In the genomic region with DNA sequence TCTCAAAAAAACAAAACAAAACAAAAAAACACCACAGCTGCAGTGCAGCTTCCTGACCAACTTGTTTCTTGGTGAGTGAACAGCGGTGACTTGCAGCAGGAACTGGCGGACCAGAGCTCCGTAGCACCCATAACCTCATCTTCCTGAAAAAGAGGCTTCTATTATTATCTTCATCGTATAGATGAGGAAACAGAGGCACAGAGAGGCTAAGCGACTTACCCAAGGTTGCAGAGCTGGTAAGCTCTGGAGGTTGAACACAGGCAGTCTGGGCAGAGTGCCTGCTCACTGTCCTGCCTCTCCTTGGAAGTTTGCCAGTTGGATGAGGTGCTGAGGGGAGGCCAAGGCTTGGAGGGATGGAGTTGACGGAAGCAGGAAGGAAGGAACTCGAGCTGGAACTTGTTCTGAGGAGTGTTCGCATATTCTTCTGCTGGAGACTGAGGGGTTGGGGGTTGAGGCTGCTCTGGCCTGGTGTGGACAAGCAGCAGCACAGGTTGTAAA, we compare ENCODE assay signal across 8 cellular contexts. TPM values are rescaled to one million over a fixed set of nuclear protein-coding genes. Genes with fewer than 3 reads are reported as not detected.
DNase-seq lines count a peak whose midpoint lies in the region; ATAC-seq and TF ChIP-seq lines count a peak whose summit lies in the region.

No MANE protein-coding gene starts in this region.

- peak; percentile 73 to 79 for ATAC-seq in naive B cell (ENCODE audit: low read depth in 2 of 2)
- no peak for ATAC-seq in HG03469 (IDR thresholded peaks at IDR 0.05; ENCODE audit: unreplicated experiment)
- no peak for ATAC-seq in GM21717 (IDR thresholded peaks at IDR 0.05; ENCODE audit: unreplicated experiment)

- H3K4me3 ChIP-seq in GM12865 (ENCODE audit: low read depth, low read length): no peak overlapping the region
- H3K4me3 ChIP-seq in adrenal gland: no peak overlapping the region
- H3K4me3 ChIP-seq in HAP-1: no peak overlapping the region

- TF ChIP-seq POLR2A in adrenal gland (IDR thresholded peaks at IDR 0.05): no peak
- TF ChIP-seq POLR2A in erythroblast (IDR thresholded peaks at IDR 0.05; ENCODE audit: low read length): no peak

- no peaks in the 10 kb centered on the region for H3K27me3 Mint-ChIP-seq in naive B cell

- peak overlapping the region; percentile 1 to 89 (median 40) for H3K4me3 Mint-ChIP-seq in naive B cell

- WGBS in adrenal gland, 4 donors: 33 to 39% (median 35%) methylated on average over 8 of the region's 8 CpGs

- intact Hi-C loops in adrenal gland (cut with DNase I): no loop called here

- TF ChIP-seq CTCF in GM12865 (IDR thresholded peaks at IDR 0.05; ENCODE audit: insufficient read depth, low read depth, low read length, missing control alignments) (no peak), adrenal gland (IDR thresholded peaks at IDR 0.05) (no peak)

- H3K4me1 ChIP-seq in adrenal gland (replicated peaks in 1 of 2) (peaks cover 0 to 5% of the 10 kb centered on the region in 2 donors), HAP-1 (no peaks in the 10 kb centered on the region)

- H3K27me3 ChIP-seq in adrenal gland (no peaks in the 10 kb centered on the region), HAP-1 (ENCODE audit: low read depth) (no peaks in the 10 kb centered on the region)

- H3K36me3 Mint-ChIP-seq in naive B cell: no peaks in the 10 kb centered on the region

- in situ Hi-C loops in HAP-1 (cut with MboI; ENCODE audit: low sequenced_read_pairs): no loop called here

- no peaks in the 10 kb centered on the region for H3K9me3 ChIP-seq in adrenal gland (replicated peaks in 1 of 3)
- H3K9me3 ChIP-seq in HAP-1: no peaks in the 10 kb centered on the region

- peaks cover 66 to 95% (median 67%) of the 10 kb centered on the region in 3 donors for H3K4me1 Mint-ChIP-seq in naive B cell

- H3K36me3 ChIP-seq in adrenal gland (replicated peaks in 1 of 2) (no peaks in the 10 kb centered on the region), HAP-1 (replicated peaks) (no peaks in the 10 kb centered on the region)

- DNase-seq in GM12865 (ENCODE audit: low read depth) (peak; percentile 80), LHCN-M2 (ENCODE audit: low read depth) (peak; percentile 27), adrenal gland (peak; percentile 47 to 69 (median 62)), naive B cell (peak; percentile 51), HAP-1 (ENCODE audit: low spot score in 2 of 2) (no peak), erythroblast (lab: John Stamatoyannopoulos, UW) (no peak)

- H3K27ac Mint-ChIP-seq in naive B cell: peak overlapping the region in 5 of 6 donors; percentile 82 to 97 (median 96)

- no peak overlapping the region for H3K27ac ChIP-seq in adrenal gland

- no peaks in the 10 kb centered on the region for H3K9me3 Mint-ChIP-seq in naive B cell

RNA-seq across cellular contexts. Expression of gene CCDC167, which starts 47.9 kb away (rescaled TPM):
- total RNA-seq in LHCN-M2 (2014; rRNA removed) (41.4 and 47.6 TPM in 2 replicates), adrenal gland (10 to 100 TPM; 14.4 to 37.4 (median 20.6) TPM)
- polyA plus RNA-seq in LHCN-M2 (2012): 63.4 TPM
- polyA plus RNA-seq in adrenal gland (10 to 100 TPM; 17.5 to 52.3 (median 17.8) TPM), naive B cell (ENCODE audit: low read depth in 6 of 6) (10 to 100 TPM; 35.2 to 61.3 (median 52.4) TPM)

Comparison
In these comparisons a context has a peak if more than half of its experiments do, and no peak if none do; other contexts are left out.
1. DNase-seq: peak in GM12865 (single experiment), LHCN-M2 (single experiment), adrenal gland (7 of 7) and naive B cell (single experiment); none in HAP-1 (0 of 2) and erythroblast (0 of 2).
2. ATAC-seq: peak in naive B cell (2 of 2); none in HG03469 (single experiment) and GM21717 (single experiment).